ENCODE assay signal across 13 cellular contexts in the genomic region with DNA sequence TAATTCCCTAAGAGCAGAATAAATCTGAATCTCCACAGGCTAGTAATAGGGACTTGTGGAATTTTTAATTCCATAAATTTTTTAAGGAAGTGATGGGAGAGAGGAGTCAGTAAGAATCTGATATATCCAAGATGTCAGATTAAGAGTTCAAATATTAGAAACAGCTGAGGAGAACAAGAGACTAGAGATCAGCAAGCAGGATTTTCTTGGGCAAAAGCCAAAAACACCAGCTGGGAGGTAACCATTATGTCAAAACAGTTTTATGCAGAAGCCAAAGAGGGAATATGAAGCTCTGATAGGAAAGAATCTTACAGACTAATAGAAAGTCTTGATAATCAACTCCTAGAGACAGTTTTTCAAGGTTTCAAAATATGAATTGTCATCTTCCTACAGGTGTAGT.
DNase-seq lines count a peak whose midpoint lies in the region; ATAC-seq and TF ChIP-seq lines count a peak whose summit lies in the region.
"Had no signal": no experiment of that assay in that cellular context is flagged by ENCODE, and none has a peak within 500 bp of the region (broad histone marks: within the 10 kb centered on the region; RNA-seq: fewer than 3 reads in every experiment).

No MANE protein-coding gene starts in this region.

- H3K27me3 ChIP-seq in adipocyte (replicated peaks; ENCODE audit: control insufficient read depth, insufficient read depth, low read length) (no peaks in the 10 kb centered on the region), muscle layer of colon (ENCODE audit: control insufficient read depth in 1 of 2, insufficient read depth in 2 of 2, low read length in 2 of 2) (no peaks in the 10 kb centered on the region)
- H3K27me3 ChIP-seq: left lung had no signal

- no peaks in the 10 kb centered on the region for H3K36me3 ChIP-seq in adipocyte (ENCODE audit: control insufficient read depth, insufficient read depth, low read length, severe bottlenecking)
- no peaks in the 10 kb centered on the region for H3K36me3 ChIP-seq in muscle layer of colon (ENCODE audit: insufficient read depth, low read length)
- H3K36me3 ChIP-seq: HAP-1, left lung had no signal

- ATAC-seq in omental fat pad (ENCODE audit: low FRiP score): no peak
- ATAC-seq: left lung; stimulated activated naive B cell treated with anti-CD40 and anti-IgM and Interleukin-4, amounts not matched to agents 10 μg/mL and 1 μg/mL and 100 μg/mL, for 72 hours had no signal

- DNase-seq in GF-D8 (lab: John Stamatoyannopoulos, UW) (peak; percentile 7), NCI-H2029 (lab: John Stamatoyannopoulos, UW) (peak; percentile 40), adipocyte (ENCODE audit: low read depth) (peak; percentile 75), islet precursor cell (no peak), germinal center (ENCODE audit: low spot score) (no peak), omental fat pad (ENCODE audit: low spot score) (no peak), HUDEP-2 (lab: John Stamatoyannopoulos, UW; ENCODE audit: unreplicated experiment in 76 of 76) (no peak)
- DNase-seq: activated effector memory CD4-positive, alpha-beta T cell treated with Interleukin-2 at 50 U/mL for 16 hours; DMS153; left lung; stimulated activated naive B cell treated with anti-CD40 and anti-IgM and Interleukin-4, amounts not matched to agents 10 μg/mL and 1 μg/mL and 100 μg/mL, for 72 hours had no signal

- H3K9me3 ChIP-seq in adipocyte (ENCODE audit: control insufficient read depth, low read length) (peaks cover 6% of the 10 kb centered on the region), muscle layer of colon (ENCODE audit: low read length) (no peaks in the 10 kb centered on the region)
- H3K9me3 ChIP-seq: HAP-1, left lung had no signal

- no peak for TF ChIP-seq CTCF in omental fat pad (IDR thresholded peaks at IDR 0.05)

- peak overlapping the region; percentile 7 for H3K27ac ChIP-seq in muscle layer of colon (ENCODE audit: low read depth, low read length)
- H3K27ac ChIP-seq: left lung had no signal

- H3K4me1 ChIP-seq in adipocyte (ENCODE audit: control insufficient read depth, insufficient read depth, low read length) (no peaks in the 10 kb centered on the region), muscle layer of colon (ENCODE audit: insufficient read depth, low read length) (peaks cover 7% of the 10 kb centered on the region)
- H3K4me1 ChIP-seq: HAP-1, left lung had no signal

- H3K4me3 ChIP-seq in adipocyte (ENCODE audit: low read length) (no peak overlapping the region), muscle layer of colon (ENCODE audit: low read depth in 1 of 2, low read length in 2 of 2) (no peak overlapping the region)
- H3K4me3 ChIP-seq: HAP-1, left lung had no signal

- H3K9ac ChIP-seq in adipocyte (ENCODE audit: low read length) (no peak overlapping the region), muscle layer of colon (ENCODE audit: low read length) (no peak overlapping the region)

Comparison
In these comparisons a context has a peak if more than half of its experiments do, and no peak if none do; other contexts are left out.
1. DNase-seq: peak in GF-D8 (single experiment), NCI-H2029 (single experiment) and adipocyte (single experiment); none in islet precursor cell (single experiment), germinal center (single experiment), omental fat pad (single experiment) and HUDEP-2 (0 of 76).